In genomic region chr5:9538504-9538903, GRCh38 we compare ENCODE assay signal across 14 cellular contexts.
"Had no signal": no experiment of that assay in that cellular context is flagged by ENCODE, and none has a peak within 500 bp of the region (broad histone marks: within the 10 kb centered on the region; RNA-seq: fewer than 3 reads in every experiment).

No MANE protein-coding gene starts in this region.

- H3K36me3 Mint-ChIP-seq: activated CD8-positive, alpha-beta memory T cell treated with anti-CD3 and anti-CD28 coated beads, Interleukin-2, amount 10 ng/mL, durations not matched to agents 7 days and 5 days; naive B cell; stimulated activated effector memory CD8-positive, alpha-beta T cell treated with anti-CD3 and anti-CD28 coated beads, Interleukin-12 subunit alpha, Interleukin-12 subunit beta, amount 100 ng/mL, for 72 hours had no signal

- H3K4me3 Mint-ChIP-seq: activated CD8-positive, alpha-beta memory T cell treated with anti-CD3 and anti-CD28 coated beads, Interleukin-2, amount 10 ng/mL, durations not matched to agents 7 days and 5 days; activated T-cell treated with anti-CD3 and anti-CD28 coated beads, Interleukin-2, amount 50 U/mL, for 4 hours; naive B cell; stimulated activated effector memory CD8-positive, alpha-beta T cell treated with anti-CD3 and anti-CD28 coated beads, Interleukin-12 subunit alpha, Interleukin-12 subunit beta, amount 100 ng/mL, for 72 hours had no signal

- DNase-seq: activated CD4-positive, alpha-beta T cell treated with anti-CD3 and anti-CD28 coated beads, Interleukin-2, amount 50 U/mL, for 4 hours; activated CD8-positive, alpha-beta memory T cell treated with anti-CD3 and anti-CD28 coated beads, Interleukin-2, amount 10 ng/mL, durations not matched to agents 7 days and 5 days; activated effector memory CD4-positive, alpha-beta T cell treated with Interleukin-2 at 50 U/mL for 16 hours; activated naive CD4-positive, alpha-beta T cell treated with anti-CD3 and anti-CD28 coated beads, Interleukin-2, amount 50 U/mL, for 16 hours; activated T-cell treated with anti-CD3 and anti-CD28 coated beads, Interleukin-2, amount 50 U/mL, for 4 hours; erythroblast; mammary epithelial cell; naive B cell; retina; stimulated activated CD4-positive, alpha-beta T cell treated with anti-CD3 and anti-CD28 coated beads, Interleukin-12 subunit alpha, Interleukin-12 subunit beta, amount 100 ng/mL, for 4 hours; stimulated activated CD4-positive, alpha-beta T cell treated with anti-CD3 and anti-CD28 coated beads, Interleukin-2, amount 100 ng/mL, for 24 hours; T-helper 9 cell had no signal

- ATAC-seq: activated CD4-positive, CD25-positive, alpha-beta regulatory T cell treated with anti-CD3 and anti-CD28 coated beads, Interleukin-2, amount 50 U/mL, for 24 hours; activated CD8-positive, alpha-beta memory T cell treated with anti-CD3 and anti-CD28 coated beads, Interleukin-2, amount 10 ng/mL, durations not matched to agents 7 days and 5 days; stimulated activated effector memory CD8-positive, alpha-beta T cell treated with anti-CD3 and anti-CD28 coated beads, Interleukin-12 subunit alpha, Interleukin-12 subunit beta, amount 100 ng/mL, for 72 hours had no signal

- H3K9me3 Mint-ChIP-seq: activated T-cell treated with anti-CD3 and anti-CD28 coated beads, Interleukin-2, amount 50 U/mL, for 4 hours; stimulated activated effector memory CD8-positive, alpha-beta T cell treated with anti-CD3 and anti-CD28 coated beads, Interleukin-12 subunit alpha, Interleukin-12 subunit beta, amount 100 ng/mL, for 72 hours had no signal

- H3K4me1 Mint-ChIP-seq: activated CD8-positive, alpha-beta memory T cell treated with anti-CD3 and anti-CD28 coated beads, Interleukin-2, amount 10 ng/mL, durations not matched to agents 7 days and 5 days; naive B cell; stimulated activated effector memory CD8-positive, alpha-beta T cell treated with anti-CD3 and anti-CD28 coated beads, Interleukin-12 subunit alpha, Interleukin-12 subunit beta, amount 100 ng/mL, for 72 hours had no signal

- H3K27ac Mint-ChIP-seq: activated CD8-positive, alpha-beta memory T cell treated with anti-CD3 and anti-CD28 coated beads, Interleukin-2, amount 10 ng/mL, durations not matched to agents 7 days and 5 days; stimulated activated effector memory CD8-positive, alpha-beta T cell treated with anti-CD3 and anti-CD28 coated beads, Interleukin-12 subunit alpha, Interleukin-12 subunit beta, amount 100 ng/mL, for 72 hours had no signal
